8 cellular contexts compared by ENCODE assay signal in the genomic region with DNA sequence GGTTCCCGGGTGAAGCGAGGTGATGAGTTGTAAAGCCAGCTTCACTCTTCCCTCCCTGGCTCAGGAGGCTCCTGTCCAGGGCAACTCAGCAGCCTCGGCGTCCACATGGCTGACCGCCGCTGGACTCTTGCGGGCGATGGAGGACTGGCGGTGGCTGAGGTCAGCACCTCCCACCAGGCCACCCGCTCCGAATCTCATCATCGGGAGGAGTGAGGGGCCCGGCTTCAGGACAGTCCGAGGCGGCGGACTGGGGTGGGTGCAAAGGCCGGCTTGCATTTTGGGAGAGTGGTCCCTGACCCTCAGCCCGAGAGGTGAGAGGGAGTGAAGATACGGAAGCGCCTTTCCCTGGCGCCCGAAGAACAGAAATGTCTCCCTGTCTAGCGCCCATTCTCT. TPM values are rescaled to one million over a fixed set of nuclear protein-coding genes. Genes with fewer than 3 reads are reported as not detected.
DNase-seq lines count a peak whose midpoint lies in the region; ATAC-seq and TF ChIP-seq lines count a peak whose summit lies in the region.

No MANE protein-coding gene starts in this region.

- H3K9me3 Mint-ChIP-seq in activated T-helper 17 cell treated with anti-CD3 and anti-CD28 coated beads, Interleukin-2, amount 50 U/mL, for 72 hours, result no peaks in the 10 kb centered on the region

- H3K27ac ChIP-seq in right cardiac atrium (ENCODE audit: low read length), result peak overlapping the region; percentile 97

- intact Hi-C loops in right cardiac atrium (cut with DNase I), result no loop called here

- H3K4me1 ChIP-seq in right cardiac atrium (ENCODE audit: control insufficient read depth, insufficient read depth, low read length), result peaks cover 7% of the 10 kb centered on the region

- no peaks in the 10 kb centered on the region for H3K27me3 ChIP-seq in GM06990 (replicated peaks; ENCODE audit: control insufficient read depth, insufficient read depth, low read length)
- H3K27me3 ChIP-seq in right cardiac atrium (ENCODE audit: control insufficient read depth, insufficient read depth), result no peaks in the 10 kb centered on the region

- peak overlapping the region; percentile 95 for H3K27ac Mint-ChIP-seq in activated T-helper 17 cell treated with anti-CD3 and anti-CD28 coated beads, Interleukin-2, amount 50 U/mL, for 72 hours

- peak overlapping the region; percentile 90 for H3K4me3 Mint-ChIP-seq in activated T-helper 17 cell treated with anti-CD3 and anti-CD28 coated beads, Interleukin-2, amount 50 U/mL, for 72 hours

- H3K36me3 ChIP-seq in GM06990 (ENCODE audit: control insufficient read depth, insufficient read depth, low read length), result peaks cover 9% of the 10 kb centered on the region

- WGBS in right cardiac atrium, result under 1% methylated on average over 23 of the region's 23 CpGs

- peak; percentile 6 for ATAC-seq in HG02970 (IDR thresholded peaks at IDR 0.05; ENCODE audit: low FRiP score, unreplicated experiment)
- no peak for ATAC-seq in activated T-helper 17 cell treated with anti-CD3 and anti-CD28 coated beads, Interleukin-2, amount 50 U/mL, for 72 hours (replicated peaks)
- ATAC-seq in right cardiac atrium, result peak; percentile 24 to 26
- ATAC-seq in GM21515 (IDR thresholded peaks at IDR 0.05; ENCODE audit: unreplicated experiment), result no peak

- H3K36me3 Mint-ChIP-seq in activated T-helper 17 cell treated with anti-CD3 and anti-CD28 coated beads, Interleukin-2, amount 50 U/mL, for 72 hours (ENCODE audit: low read depth), result peaks cover 56% of the 10 kb centered on the region

- DNase-seq in GM06990 (ENCODE audit: extremely low read depth, insufficient read length), result no peak
- DNase-seq in right cardiac atrium, result peak; percentile 38 to 75 (median 67)
- DNase-seq in skeletal muscle cell (ENCODE audit: low read depth), result no peak
- DNase-seq in NCI-H2107 treated with DMSO at 0.1 percent for 48 hours (lab: John Stamatoyannopoulos, UW; ENCODE audit: unreplicated experiment), result no peak
- no peak for DNase-seq in NOMO-1 (lab: John Stamatoyannopoulos, UW; ENCODE audit: unreplicated experiment in 2 of 2)

- H3K4me1 Mint-ChIP-seq in activated T-helper 17 cell treated with anti-CD3 and anti-CD28 coated beads, Interleukin-2, amount 50 U/mL, for 72 hours, result peaks cover 22% of the 10 kb centered on the region

- H3K27me3 Mint-ChIP-seq in activated T-helper 17 cell treated with anti-CD3 and anti-CD28 coated beads, Interleukin-2, amount 50 U/mL, for 72 hours, result no peaks in the 10 kb centered on the region

- no peaks in the 10 kb centered on the region for H3K9me3 ChIP-seq in right cardiac atrium (ENCODE audit: control insufficient read depth, low read length)

- TF ChIP-seq CTCF in GM06990 (IDR thresholded peaks at IDR 0.05; ENCODE audit: insufficient read depth, low read length, poor library complexity, severe bottlenecking), result no peak

- H3K4me3 ChIP-seq in GM06990 (replicated peaks; ENCODE audit: low read depth, low read length) (peak overlapping the region; percentile 97), right cardiac atrium (ENCODE audit: low read length) (peak overlapping the region; percentile 52), skeletal muscle cell (ENCODE audit: low read depth, low read length) (peak overlapping the region; percentile 84)

RNA-seq across cellular contexts. Expression of a gene that starts 0.8 kb away (rescaled TPM):
- total RNA-seq in activated T-helper 17 cell treated with anti-CD3 and anti-CD28 coated beads, Interleukin-2, amount 50 U/mL, for 72 hours, result 10 to 100 TPM; 32.0 to 35.9 TPM
- total RNA-seq in right cardiac atrium, result 10 to 100 TPM; 26.9 to 35.0 (median 30.9) TPM
- polyA plus RNA-seq in right cardiac atrium, result 25.8 TPM

Comparison
In these comparisons a context has a peak if more than half of its experiments do, and no peak if none do; other contexts are left out.
1. DNase-seq: peak in right cardiac atrium (3 of 3); none in GM06990 (single experiment), skeletal muscle cell (single experiment), NCI-H2107 treated with DMSO at 0.1 percent for 48 hours (single experiment) and NOMO-1 (0 of 2).
2. ATAC-seq: peak in HG02970 (single experiment) and right cardiac atrium (2 of 2); none in activated T-helper 17 cell treated with anti-CD3 and anti-CD28 coated beads, Interleukin-2, amount 50 U/mL, for 72 hours (single experiment) and GM21515 (single experiment).
3. Peak in every context shown above with its lines, with median percentiles within 50 percentile points of each other: H3K4me3 ChIP-seq.